ENCODE assay signal across 1 cellular context in genomic region chr10:132347211-132347930, GRCh38.
TF ChIP-seq lines count a peak whose summit lies in the region.

No MANE protein-coding gene starts in this region.

TF ChIP-seq in H1, 55 proteins besides CTCF, POLR2A, EP300 and RAD21:
- no peak for TF ChIP-seq POLR2AphosphoS5 (IDR thresholded peaks at IDR 0.05; ENCODE audit: low read depth, low read length)
- no peak for TF ChIP-seq GTF2F1 (IDR thresholded peaks at IDR 0.05; ENCODE audit: borderline replicate concordance, low read depth, low read length)
- no peak for TF ChIP-seq TAF7 (optimal IDR thresholded peaks at IDR 0.05; ENCODE audit: borderline replicate concordance, low read depth, low read length)
- TF ChIP-seq ATF2 (IDR thresholded peaks at IDR 0.05; ENCODE audit: low read length) = no peak
- TF ChIP-seq BCL11A (IDR thresholded peaks at IDR 0.05; ENCODE audit: low read depth in 2 of 2, low read length in 2 of 2) = no peak
- no peak for TF ChIP-seq CHD1 (IDR thresholded peaks at IDR 0.05; ENCODE audit: low read depth, low read length)
- TF ChIP-seq TCF12 (IDR thresholded peaks at IDR 0.05; ENCODE audit: low read depth, low read length) = no peak
- no peak for TF ChIP-seq NANOG (IDR thresholded peaks at IDR 0.05; ENCODE audit: insufficient read depth, low read depth, low read length, poor library complexity, severe bottlenecking)
- no peak for TF ChIP-seq BACH1 (IDR thresholded peaks at IDR 0.05; ENCODE audit: low read length)
- no peak for TF ChIP-seq CEBPB (IDR thresholded peaks at IDR 0.05; ENCODE audit: low read depth, low read length)
- TF ChIP-seq FOSL1 (IDR thresholded peaks at IDR 0.05; ENCODE audit: insufficient read depth, low read depth, low read length) = no peak
- TF ChIP-seq SP4 (IDR thresholded peaks at IDR 0.05; ENCODE audit: low read length) = no peak
- no peak for TF ChIP-seq GABPA (IDR thresholded peaks at IDR 0.05; ENCODE audit: borderline replicate concordance, insufficient read depth, low read length)
- TF ChIP-seq SRF (IDR thresholded peaks at IDR 0.05; ENCODE audit: low read depth, low read length) = no peak
